1 cellular context compared by ENCODE assay signal in the genomic region with DNA sequence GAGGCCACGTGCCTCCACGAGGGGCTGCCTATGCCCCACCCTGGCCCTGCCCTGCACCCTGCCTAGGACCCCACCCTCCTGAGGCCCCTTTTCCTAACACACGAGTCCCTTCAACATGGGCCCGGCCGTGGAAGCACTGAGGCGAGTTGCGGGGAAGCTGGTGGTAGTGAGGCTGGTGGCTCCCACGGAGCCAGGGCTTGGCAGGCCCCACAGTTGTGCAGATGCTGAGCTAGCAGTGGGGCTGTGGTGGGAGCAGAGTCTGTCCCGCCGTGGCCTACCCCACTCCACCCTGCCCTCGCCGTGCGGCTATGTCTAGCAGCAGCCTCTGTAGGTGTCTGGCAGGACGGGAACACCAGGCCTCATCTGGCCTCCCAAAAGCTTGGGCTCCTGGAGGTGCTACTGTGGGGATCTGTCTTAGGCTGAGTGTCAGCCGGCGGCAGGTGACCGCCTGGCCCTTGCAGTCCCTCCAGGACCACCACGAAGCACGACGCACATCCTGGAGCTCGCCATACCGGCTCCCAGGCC.
TF ChIP-seq lines count a peak whose summit lies in the region.

No MANE protein-coding gene starts in this region.

TF ChIP-seq in HepG2, 621 proteins besides CTCF, POLR2A, EP300 and RAD21:
- no peak for TF ChIP-seq DPF2 (CRISPR knock-in tag; IDR thresholded peaks at IDR 0.05; ENCODE audit: borderline replicate concordance, low read depth)
- peak; percentile 53 for TF ChIP-seq RBFOX2 (IDR thresholded peaks at IDR 0.05; ENCODE audit: low read depth, low read length)
